Comparison of ENCODE assay signal across 17 cellular contexts in the genomic region with DNA sequence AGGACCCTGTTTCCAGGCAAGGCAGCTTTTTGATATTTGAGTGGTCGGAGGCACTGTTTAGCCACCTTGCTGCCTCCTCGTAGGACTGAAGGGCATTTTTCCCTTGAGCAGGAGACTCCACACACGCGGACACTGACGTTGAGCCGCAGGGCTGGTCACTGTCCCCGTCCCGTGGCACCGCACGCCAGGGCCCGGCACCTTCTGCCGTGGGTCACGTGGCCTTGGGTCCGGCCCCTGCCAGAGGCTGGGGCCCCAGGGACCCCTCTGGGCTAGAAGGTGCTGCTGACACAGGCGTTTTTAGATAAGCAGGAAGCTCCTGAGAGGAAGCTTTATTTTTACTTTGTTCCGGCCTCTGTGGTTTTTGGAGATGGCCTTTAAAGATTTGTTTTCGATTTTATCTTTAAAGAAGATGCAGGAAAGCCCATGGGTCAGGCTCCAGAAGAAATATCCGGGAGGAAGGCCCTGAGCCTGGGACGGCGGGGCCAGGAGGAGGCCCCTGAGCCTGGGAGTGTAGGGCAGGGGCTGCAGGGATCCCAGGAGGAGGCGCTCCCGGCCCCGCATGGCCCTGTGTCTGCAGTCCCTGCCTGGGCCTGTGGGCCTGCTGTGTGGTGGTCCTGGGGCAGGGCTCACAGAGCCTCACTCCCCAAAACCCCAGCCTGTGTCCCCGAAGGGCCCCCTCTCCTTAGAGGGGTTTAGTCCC. TPM values are rescaled to one million over a fixed set of nuclear protein-coding genes. Genes with fewer than 3 reads are reported as not detected.
DNase-seq lines count a peak whose midpoint lies in the region; ATAC-seq and TF ChIP-seq lines count a peak whose summit lies in the region.
"Had no signal": no experiment of that assay in that cellular context is flagged by ENCODE, and none has a peak within 500 bp of the region (broad histone marks: within the 10 kb centered on the region; RNA-seq: fewer than 3 reads in every experiment).

No MANE protein-coding gene starts in this region.

- 91 to 92% methylated on average over 20 to 24 of the region's 24 CpGs for WGBS in endodermal cell (ENCODE audit: insufficient coverage in 1 of 2, insufficient read length in 1 of 2), 2 experiments

- peaks cover 7 to 23% (median 14%) of the 10 kb centered on the region in 11 experiments for H3K9me3 ChIP-seq in BLaER1 treated with 17β-estradiol and CSF1 and Interleukin-3, amounts not matched to agents 10 nM and 100 nM (replicated peaks in 1 of 11)
- H3K9me3 ChIP-seq in endodermal cell (ENCODE audit: control insufficient read depth, low read length): peaks cover 2% of the 10 kb centered on the region

- peak overlapping the region; percentile 86 to 98 (median 93) for H3K4me2 ChIP-seq in BLaER1 treated with 17β-estradiol and CSF1 and Interleukin-3, amounts not matched to agents 10 nM and 100 nM
- H3K4me2 ChIP-seq: KMS-11 had no signal

- ATAC-seq in GM19023 (IDR thresholded peaks at IDR 0.05; ENCODE audit: unreplicated experiment) (no peak), GM18909 (IDR thresholded peaks at IDR 0.05; ENCODE audit: poor library complexity, unreplicated experiment) (no peak)

- DNase-seq in H7 (peak; percentile 86), endodermal cell (no peak), posterior vena cava (ENCODE audit: low spot score) (peak; percentile 80), NCI-H446 (lab: John Stamatoyannopoulos, UW) (no peak), GM19238 (ENCODE audit: insufficient read length, low spot score) (no peak)
- DNase-seq: ACHN; BE2C; CD4-positive, alpha-beta memory T cell; DMS153; DMS79; GDM1 had no signal

- H4K20me1 ChIP-seq in BLaER1 treated with 17β-estradiol and CSF1 and Interleukin-3, amounts not matched to agents 10 nM and 100 nM: no peaks in the 10 kb centered on the region

- no peaks in the 10 kb centered on the region for H3K36me3 Mint-ChIP-seq in endodermal cell (ENCODE audit: low read depth)
- H3K36me3 Mint-ChIP-seq: CD14-positive monocyte; CD4-positive, alpha-beta memory T cell had no signal

- peaks cover 5% of the 10 kb centered on the region for H3K9me3 Mint-ChIP-seq in endodermal cell

- peaks cover 19 to 71% (median 57%) of the 10 kb centered on the region in 10 experiments for H3K4me1 ChIP-seq in BLaER1 treated with 17β-estradiol and CSF1 and Interleukin-3, amounts not matched to agents 10 nM and 100 nM
- no peaks in the 10 kb centered on the region for H3K4me1 ChIP-seq in endodermal cell (ENCODE audit: control insufficient read depth, insufficient read depth, low read length)
- H3K4me1 ChIP-seq: BE2C had no signal

- intact Hi-C loops in posterior vena cava (cut with DNase I): no loop called here

- no peak overlapping the region for H3K27ac Mint-ChIP-seq in endodermal cell
- H3K27ac Mint-ChIP-seq: CD4-positive, alpha-beta memory T cell had no signal

- peak overlapping the region; percentile 9 to 32 (median 22); a peak in 14 of 20 replicates for H3K4me3 ChIP-seq in BLaER1 treated with 17β-estradiol and CSF1 and Interleukin-3, amounts not matched to agents 10 nM and 100 nM
- no peak overlapping the region for H3K4me3 ChIP-seq in H7 (ENCODE audit: insufficient read depth, low read depth, low read length)
- no peak overlapping the region for H3K4me3 ChIP-seq in endodermal cell (ENCODE audit: low read length)

- peak overlapping the region; percentile 36 to 70 (median 67) for H3K9ac ChIP-seq in BLaER1 treated with 17β-estradiol and CSF1 and Interleukin-3, amounts not matched to agents 10 nM and 100 nM
- H3K9ac ChIP-seq in endodermal cell (ENCODE audit: extremely low read depth, low read length, poor library complexity, severe bottlenecking): no peak overlapping the region
- H3K9ac ChIP-seq: KMS-11 had no signal

- peak; percentile 27 for TF ChIP-seq CTCF in endodermal cell (conservative IDR thresholded peaks at IDR 0.05)

- peak overlapping the region; percentile 43 to 76 (median 61) for H3K27ac ChIP-seq in BLaER1 treated with 17β-estradiol and CSF1 and Interleukin-3, amounts not matched to agents 10 nM and 100 nM
- no peak overlapping the region for H3K27ac ChIP-seq in endodermal cell (ENCODE audit: low read depth, low read length)
- H3K27ac ChIP-seq: KMS-11 had no signal

- no peaks in the 10 kb centered on the region; a peak in 1 of 22 replicates for H3K36me3 ChIP-seq in BLaER1 treated with 17β-estradiol and CSF1 and Interleukin-3, amounts not matched to agents 10 nM and 100 nM
- H3K36me3 ChIP-seq in H7 (replicated peaks; ENCODE audit: control insufficient read depth, insufficient read depth, low read length) (no peaks in the 10 kb centered on the region), endodermal cell (ENCODE audit: control insufficient read depth, insufficient read depth, low read length) (no peaks in the 10 kb centered on the region)
- H3K36me3 ChIP-seq: BE2C had no signal

- no peak overlapping the region for H3K4me3 Mint-ChIP-seq in endodermal cell
- H3K4me3 Mint-ChIP-seq: CD14-positive monocyte; CD4-positive, alpha-beta memory T cell had no signal

- no peaks in the 10 kb centered on the region for H3K4me1 Mint-ChIP-seq in endodermal cell
- H3K4me1 Mint-ChIP-seq: CD4-positive, alpha-beta memory T cell had no signal

- H3K27me3 ChIP-seq in BLaER1 treated with 17β-estradiol and CSF1 and Interleukin-3, amounts not matched to agents 10 nM and 100 nM: peaks cover 0 to 23% (median 0%) of the 10 kb centered on the region in 11 experiments; a peak in 8 of 22 replicates
- no peaks in the 10 kb centered on the region for H3K27me3 ChIP-seq in H7 (ENCODE audit: control insufficient read depth, insufficient read depth, low read length)
- H3K27me3 ChIP-seq in endodermal cell (ENCODE audit: control insufficient read depth, insufficient read depth, low read length, poor library complexity, severe bottlenecking): no peaks in the 10 kb centered on the region

- peaks cover 3% of the 10 kb centered on the region for H3K27me3 Mint-ChIP-seq in endodermal cell (ENCODE audit: insufficient read depth)

RNA-seq across cellular contexts. Expression of a gene that starts 30.5 kb away (rescaled TPM):
- not detected in 2 replicates for total RNA-seq in H7 (2014; rRNA removed; shearing (Covaris generic))
- total RNA-seq in endodermal cell (not detected), posterior vena cava (not detected)
- polyA plus RNA-seq in endodermal cell (2013, experiment 1 of 2): not detected
- polyA plus RNA-seq in endodermal cell (2013, experiment 2 of 2): not detected
- total RNA-seq: CD4-positive, alpha-beta memory T cell; Daoy had no signal
- polyA plus RNA-seq: CD14-positive monocyte; CD4-positive, alpha-beta memory T cell had no signal

RNA-seq across cellular contexts. Expression of a gene that starts 42.6 kb away (rescaled TPM):
- total RNA-seq in H7 (2014; rRNA removed; shearing (Covaris generic)): 65.9 and 80.8 TPM in 2 replicates
- 100 to 1,000 TPM; 158 to 169 TPM for total RNA-seq in endodermal cell
- 68.9 TPM for polyA plus RNA-seq in endodermal cell (2013, experiment 1 of 2)
- 68.6 TPM for polyA plus RNA-seq in endodermal cell (2013, experiment 2 of 2)
- 1 to 10 TPM; 7.7 TPM for total RNA-seq in posterior vena cava

RNA-seq across cellular contexts. Expression of a gene that starts 42.8 kb away (rescaled TPM):
- total RNA-seq in H7 (2014; rRNA removed; shearing (Covaris generic)): 58.7 and 63.4 TPM in 2 replicates
- 10 to 100 TPM; 24.1 to 34.4 TPM for total RNA-seq in endodermal cell
- polyA plus RNA-seq in endodermal cell (2013, experiment 1 of 2): 18.9 TPM
- polyA plus RNA-seq in endodermal cell (2013, experiment 2 of 2): 18.9 TPM
- 10 to 100 TPM in 1 of 2 donors, 1 to 10 TPM in 1; 8.8 to 11.4 TPM for total RNA-seq in posterior vena cava

Comparison
In these comparisons a context has a peak if more than half of its experiments do, and no peak if none do; other contexts are left out.
1. H3K4me3 ChIP-seq: peak in BLaER1 treated with 17β-estradiol and CSF1 and Interleukin-3, amounts not matched to agents 10 nM and 100 nM (10 of 10); none in H7 (single experiment) and endodermal cell (single experiment).
2. DNase-seq: peak in H7 (single experiment) and posterior vena cava (single experiment); none in endodermal cell (single experiment), NCI-H446 (0 of 2) and GM19238 (single experiment).